36 cellular contexts compared by ENCODE assay signal in the genomic region with DNA sequence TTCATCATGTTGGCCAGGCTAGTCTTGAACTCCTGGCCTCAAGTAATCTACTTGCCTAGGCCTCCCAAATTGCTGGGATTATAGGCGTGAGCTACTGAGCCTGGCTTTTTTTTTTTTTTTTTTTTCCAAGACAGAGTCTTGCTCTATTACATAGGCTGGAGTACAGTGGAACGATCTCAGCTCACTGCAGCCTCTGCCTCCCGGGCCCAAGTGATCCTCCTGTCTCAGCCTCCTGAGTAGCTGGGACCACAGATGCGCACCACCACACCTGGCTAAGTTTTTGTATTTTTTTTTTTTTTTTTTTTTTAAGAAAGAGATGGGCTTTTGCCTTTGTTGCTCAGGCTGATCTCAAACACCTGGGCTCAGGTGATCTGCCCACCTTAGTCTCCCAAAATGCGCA. TPM values are rescaled to one million over a fixed set of nuclear protein-coding genes. Genes with fewer than 3 reads are reported as not detected.
"Had no signal": no experiment of that assay in that cellular context is flagged by ENCODE, and none has a peak within 500 bp of the region (broad histone marks: within the 10 kb centered on the region; RNA-seq: fewer than 3 reads in every experiment).

No MANE protein-coding gene starts in this region.

- H3K4me3 ChIP-seq: MG63 had no signal

- H3K9me3 ChIP-seq: MG63 had no signal

- H3K27me3 ChIP-seq: MG63 had no signal

- DNase-seq: Karpas-422, Kasumi-1, MG63, MM.1S, MV-4-11, NCI-H1048, NCI-H1092, NCI-H1092 treated with DMSO at 0.1 percent for 48 hours, NCI-H1105, NCI-H1105 treated with DMSO at 0.1 percent for 48 hours, NCI-H1417, NCI-H1417 treated with DMSO at 0.1 percent for 48 hours, NCI-H1436, NCI-H1436 treated with DMSO at 0.1 percent for 48 hours, NCI-H146, NCI-H1694, NCI-H1694 treated with DMSO at 0.1 percent for 48 hours, NCI-H187, NCI-H187 treated with DMSO at 0.1 percent for 48 hours, NCI-H1930, NCI-H2029, NCI-H2029 treated with DMSO at 0.1 percent for 48 hours, NCI-H2081, NCI-H2081 treated with DMSO at 0.1 percent for 48 hours, NCI-H2107, NCI-H2171, NCI-H2171 treated with DMSO at 0.1 percent for 48 hours, NCI-H2227 treated with DMSO at 0.1 percent for 48 hours, NCI-H226, NCI-H345, NCI-H446, NCI-H446 treated with DMSO at 0.1 percent for 48 hours, NCI-H510A, NCI-H510A treated with DMSO at 0.1 percent for 48 hours, NCI-H524 had no signal

RNA-seq across cellular contexts. Expression of a gene that starts 26.2 kb away (rescaled TPM):
- total RNA-seq: M059J had no signal
